ENCODE assay signal across 27 cellular contexts in the genomic region with DNA sequence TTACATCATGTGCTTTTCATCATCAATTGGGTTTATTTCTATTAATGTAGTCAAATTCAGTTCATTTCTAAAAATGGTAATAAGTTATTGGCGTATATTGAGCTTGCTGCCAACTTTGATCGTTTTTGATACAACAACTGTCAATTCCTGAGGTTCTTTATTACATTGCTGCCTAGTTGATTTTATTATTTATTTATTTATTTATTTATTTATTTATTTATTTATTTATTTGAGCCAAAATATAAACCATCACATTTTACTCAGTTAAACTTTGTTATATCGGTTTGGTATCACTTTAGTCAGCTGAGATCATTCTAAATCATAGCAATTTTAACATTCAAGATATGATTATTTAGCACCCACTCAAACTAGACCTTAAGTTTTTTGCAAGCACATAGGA.
"Had no signal": no experiment of that assay in that cellular context is flagged by ENCODE, and none has a peak within 500 bp of the region (broad histone marks: within the 10 kb centered on the region; RNA-seq: fewer than 3 reads in every experiment).

No MANE protein-coding gene starts in this region.

- DNase-seq: stimulated activated CD4-positive, alpha-beta T cell treated with anti-CD3 and anti-CD28 coated beads, Interleukin-2, amount 100 ng/mL, for 24 hours; stimulated activated CD4-positive, alpha-beta T cell treated with anti-CD3 and anti-CD28 coated beads, Interleukin-2, amount 100 ng/mL, for 48 hours; stimulated activated CD4-positive, alpha-beta T cell treated with anti-CD3 and anti-CD28 coated beads, Interleukin-4, amount 100 ng/mL, for 1 hour; stimulated activated CD4-positive, alpha-beta T cell treated with anti-CD3 and anti-CD28 coated beads, Interleukin-4, amount 100 ng/mL, for 24 hours; stimulated activated CD4-positive, alpha-beta T cell treated with anti-CD3 and anti-CD28 coated beads, Interleukin-4, amount 100 ng/mL, for 4 hours; stimulated activated CD8-positive, alpha-beta memory T cell treated with anti-CD3 and anti-CD28 coated beads, Interleukin-4, amount 100 ng/mL, for 48 hours; stimulated activated naive B cell treated with anti-CD40 and anti-IgM and Interleukin-4, amounts not matched to agents 10 μg/mL and 1 μg/mL and 100 μg/mL, for 72 hours; stimulated activated naive CD4-positive, alpha-beta T cell; stimulated activated naive CD4-positive, alpha-beta T cell treated with Interleukin-2 at 50 U/mL for 16 hours; stimulated activated naive CD8-positive, alpha-beta T cell treated with anti-CD3 and anti-CD28 coated beads, Interleukin-15, amount 100 ng/mL, for 72 hours; stimulated activated naive CD8-positive, alpha-beta T cell treated with anti-CD3 and anti-CD28 coated beads, Interleukin-15, Interleukin-2, amounts not matched to agents 100 U/mL and 50 U/mL, for 24 hours; stomach; testis; thyroid gland; transverse colon; trophoblast cell; upper lobe of right lung; uterus had no signal

- H3K36me3 Mint-ChIP-seq: stimulated activated effector memory CD8-positive, alpha-beta T cell treated with anti-CD3 and anti-CD28 coated beads, Interleukin-12 subunit alpha, Interleukin-12 subunit beta, amount 100 ng/mL, for 72 hours; stimulated activated naive B cell treated with anti-CD40 and anti-IgM and Interleukin-4, amounts not matched to agents 10 μg/mL and 1 μg/mL and 100 μg/mL, for 72 hours; type B pancreatic cell had no signal

- H3K36me3 ChIP-seq: stomach, suprapubic skin, thoracic aorta, thyroid gland, tibial nerve, transverse colon, upper lobe of left lung, upper lobe of right lung, uterus, vagina had no signal

- H3K27me3 ChIP-seq: testis, thyroid gland, transverse colon, upper lobe of left lung, uterus, vagina had no signal

- H3K27ac ChIP-seq: stomach, suprapubic skin, testis, thoracic aorta, thyroid gland, tibial nerve, transverse colon, upper lobe of left lung, upper lobe of right lung, uterus, vagina had no signal

- H3K4me3 ChIP-seq: stomach, suprapubic skin, thoracic aorta, thyroid gland, tibial nerve, transverse colon, upper lobe of right lung, uterus, vagina had no signal

- H3K9me3 Mint-ChIP-seq: stimulated activated effector memory CD8-positive, alpha-beta T cell treated with anti-CD3 and anti-CD28 coated beads, Interleukin-12 subunit alpha, Interleukin-12 subunit beta, amount 100 ng/mL, for 72 hours; stimulated activated naive B cell treated with anti-CD40 and anti-IgM and Interleukin-4, amounts not matched to agents 10 μg/mL and 1 μg/mL and 100 μg/mL, for 72 hours; stimulated activated naive CD8-positive, alpha-beta T cell treated with anti-CD3 and anti-CD28 coated beads, Interleukin-15, amount 100 ng/mL, for 72 hours; stimulated activated naive CD8-positive, alpha-beta T cell treated with anti-CD3 and anti-CD28 coated beads, Interleukin-15, Interleukin-2, amounts not matched to agents 100 ng/mL and 50 ng/mL, for 24 hours had no signal

- FAIRE-seq: urothelium cell line had no signal

- H3K4me1 ChIP-seq: suprapubic skin, testis, thyroid gland, tibial nerve, transverse colon, upper lobe of right lung, uterus, vagina had no signal

- H3K27ac Mint-ChIP-seq: stimulated activated effector memory CD8-positive, alpha-beta T cell treated with anti-CD3 and anti-CD28 coated beads, Interleukin-12 subunit alpha, Interleukin-12 subunit beta, amount 100 ng/mL, for 72 hours; stimulated activated naive B cell treated with anti-CD40 and anti-IgM and Interleukin-4, amounts not matched to agents 10 μg/mL and 1 μg/mL and 100 μg/mL, for 72 hours; stimulated activated naive CD8-positive, alpha-beta T cell treated with anti-CD3 and anti-CD28 coated beads, Interleukin-15, amount 100 ng/mL, for 72 hours; stimulated activated naive CD8-positive, alpha-beta T cell treated with anti-CD3 and anti-CD28 coated beads, Interleukin-15, Interleukin-2, amounts not matched to agents 100 ng/mL and 50 ng/mL, for 24 hours; type B pancreatic cell had no signal

- H3K9me3 ChIP-seq: stomach, suprapubic skin, testis, thoracic aorta, thyroid gland, tibial nerve, transverse colon, upper lobe of left lung, upper lobe of right lung, uterus, vagina had no signal

- H3K4me3 Mint-ChIP-seq: stimulated activated effector memory CD8-positive, alpha-beta T cell treated with anti-CD3 and anti-CD28 coated beads, Interleukin-12 subunit alpha, Interleukin-12 subunit beta, amount 100 ng/mL, for 72 hours; stimulated activated naive B cell treated with anti-CD40 and anti-IgM and Interleukin-4, amounts not matched to agents 10 μg/mL and 1 μg/mL and 100 μg/mL, for 72 hours; stimulated activated naive CD8-positive, alpha-beta T cell treated with anti-CD3 and anti-CD28 coated beads, Interleukin-15, amount 100 ng/mL, for 72 hours; stimulated activated naive CD8-positive, alpha-beta T cell treated with anti-CD3 and anti-CD28 coated beads, Interleukin-15, Interleukin-2, amounts not matched to agents 100 ng/mL and 50 ng/mL, for 24 hours; type B pancreatic cell had no signal
